8 cellular contexts compared by ENCODE assay signal in genomic region chr9:33151007-33151557, GRCh38. TPM values are rescaled to one million over a fixed set of nuclear protein-coding genes. Genes with fewer than 3 reads are reported as not detected.
DNase-seq lines count a peak whose midpoint lies in the region; ATAC-seq and TF ChIP-seq lines count a peak whose summit lies in the region.

No MANE protein-coding gene starts in this region.

- no peak for TF ChIP-seq CTCF in left lung (IDR thresholded peaks at IDR 0.05)
- TF ChIP-seq CTCF in transverse colon (IDR thresholded peaks at IDR 0.05) = no peak

- WGBS in transverse colon (ENCODE audit: low coverage in 1 of 2), 2 donors = 38% methylated on average over 5 of the region's 5 CpGs; no CpG with 5 or more reads in 1 of the 2 donors

- TF ChIP-seq RAD21 in Ishikawa (IDR thresholded peaks at IDR 0.05; ENCODE audit: low read depth) = no peak

- H3K27ac ChIP-seq in left lung = peak overlapping the region; percentile 45 to 76
- peak overlapping the region; percentile 60 to 84 (median 74) for H3K27ac ChIP-seq in transverse colon

- H3K9me3 ChIP-seq in left lung = no peaks in the 10 kb centered on the region
- H3K9me3 ChIP-seq in transverse colon = no peaks in the 10 kb centered on the region

- peak; percentile 81 for ATAC-seq in left lung
- no peak for ATAC-seq in GM21515 (IDR thresholded peaks at IDR 0.05; ENCODE audit: unreplicated experiment)

- H3K4me3 ChIP-seq in left lung = no peak overlapping the region
- no peak overlapping the region for H3K4me3 ChIP-seq in transverse colon

- no peaks in the 10 kb centered on the region for H3K36me3 ChIP-seq in left lung
- H3K36me3 ChIP-seq in transverse colon = no peaks in the 10 kb centered on the region

- no peak for TF ChIP-seq EP300 in Ishikawa (IDR thresholded peaks at IDR 0.05; ENCODE audit: borderline replicate concordance)
- no peak for TF ChIP-seq EP300 in transverse colon (IDR thresholded peaks at IDR 0.05; ENCODE audit: low read depth)

- DNase-seq in CD1c-positive myeloid dendritic cell (ENCODE audit: extremely low spot score) (peak; percentile 49), astrocyte of the hippocampus (ENCODE audit: low read depth, low spot score) (peak; percentile 93), left lung (peak in 1 of 2 donors; percentile 63), transverse colon (peak; percentile 71), hippocampal formation (lab: John Stamatoyannopoulos, UW) (no peak), GM19240 (ENCODE audit: insufficient read length, low spot score) (no peak)

- H3K27me3 ChIP-seq in left lung (no peaks in the 10 kb centered on the region), transverse colon (no peaks in the 10 kb centered on the region)

- in situ Hi-C loops in transverse colon (cut with MboI; ENCODE audit: low pct_ligation_motif_present in 1 of 4, low pct_unique_long_range_greater_than_20kb in 1 of 4, low sequenced_read_pairs in 3 of 4) = no loop called here

- intact Hi-C loops in left lung (cut with DNase I) (no loop called here), transverse colon (cut with DNase I; ENCODE audit: low total_unique reads) (loop anchor here (10.0 kb wide), 1 partner anchor 54 kb away; no protein-coding TSS in a partner anchor)

- no peak for TF ChIP-seq POLR2A in transverse colon (IDR thresholded peaks at IDR 0.05)

- H3K4me1 ChIP-seq in left lung (peaks cover 24 to 96% of the 10 kb centered on the region in 2 donors), transverse colon (peaks cover 29 to 73% (median 34%) of the 10 kb centered on the region in 4 donors)

TF ChIP-seq in Ishikawa, 13 proteins besides CTCF, POLR2A, EP300 and RAD21:
- TF ChIP-seq NFIC (IDR thresholded peaks at IDR 0.05) = peak; percentile 33; the same call in 1 of the 2 replicates
- TF ChIP-seq CREB1 (IDR thresholded peaks at IDR 0.05; ENCODE audit: low read depth) = no peak

RNA-seq across cellular contexts. Expression of gene B4GALT1, which starts 16.1 kb away (rescaled TPM):
- total RNA-seq in left lung = 100 to 1,000 TPM in 1 of 2 donors, 10 to 100 TPM in 1; 83.6 to 107 TPM
- total RNA-seq in transverse colon = 100 to 1,000 TPM in 2 of 4 donors, 10 to 100 TPM in 2; 23.7 to 126 (median 93.7) TPM

Comparison
In these comparisons a context has a peak if more than half of its experiments do, and no peak if none do; other contexts are left out.
1. DNase-seq: peak in CD1c-positive myeloid dendritic cell (single experiment), astrocyte of the hippocampus (single experiment) and transverse colon (single experiment); none in hippocampal formation (0 of 2) and GM19240 (single experiment).